ENCODE assay signal across 17 cellular contexts in the genomic region with DNA sequence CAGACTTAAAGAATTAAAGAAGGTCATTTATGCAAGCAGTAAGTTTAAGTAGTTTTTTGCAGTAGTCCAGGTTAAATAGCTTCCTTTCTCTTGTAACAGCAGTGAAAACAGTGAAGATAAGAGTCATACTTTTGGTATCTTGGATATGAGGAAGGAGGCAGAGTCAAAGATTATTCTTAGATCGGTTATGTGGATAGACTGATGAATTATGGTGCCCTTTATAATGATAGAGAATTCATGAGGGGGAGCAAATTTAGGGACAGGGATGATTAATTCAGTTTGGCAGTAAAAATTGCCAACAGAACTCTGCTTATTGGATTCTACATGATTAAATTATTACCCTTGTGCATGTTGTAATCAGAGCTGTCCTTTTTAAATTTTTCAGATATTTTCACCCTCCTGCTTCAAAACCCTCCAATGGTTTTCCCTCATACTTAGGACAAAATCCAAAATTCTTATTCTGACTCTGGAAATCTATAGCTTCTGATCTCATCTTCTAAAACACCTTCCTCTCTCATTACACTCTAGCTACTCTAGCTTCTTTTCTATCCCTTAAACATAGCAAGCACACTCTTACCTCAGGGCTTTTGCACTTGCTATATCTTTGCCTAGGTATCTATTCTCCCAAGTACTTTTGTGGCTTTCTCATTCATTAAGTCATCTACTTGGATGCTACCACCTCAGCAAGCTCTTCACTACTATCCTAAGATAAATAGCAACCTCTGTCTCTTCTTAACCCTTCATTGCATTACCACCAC.
DNase-seq lines count a peak whose midpoint lies in the region; ATAC-seq and TF ChIP-seq lines count a peak whose summit lies in the region.
"Had no signal": no experiment of that assay in that cellular context is flagged by ENCODE, and none has a peak within 500 bp of the region (broad histone marks: within the 10 kb centered on the region; RNA-seq: fewer than 3 reads in every experiment).

No MANE protein-coding gene starts in this region.

- H3K4me3 Mint-ChIP-seq in central memory CD8-positive, alpha-beta T cell, result no peak overlapping the region
- no peak overlapping the region for H3K4me3 Mint-ChIP-seq in mesothelial cell of epicardium
- H3K4me3 Mint-ChIP-seq: activated B cell treated with CpG ODN at 0.5 μM for 24 hours; activated CD8-positive, alpha-beta memory T cell treated with anti-CD3 and anti-CD28 coated beads, Interleukin-2, amount 10 ng/mL, durations not matched to agents 7 days and 5 days; activated naive CD4-positive, alpha-beta T cell treated with anti-CD3 and anti-CD28 coated beads, Interleukin-2, amount 10 ng/mL, durations not matched to agents 7 days and 5 days; B cell had no signal

- peak overlapping the region; percentile 1 for H3K27ac Mint-ChIP-seq in central memory CD8-positive, alpha-beta T cell (ENCODE audit: low read depth)
- peak overlapping the region; percentile 73 for H3K27ac Mint-ChIP-seq in mesothelial cell of epicardium
- H3K27ac Mint-ChIP-seq: activated B cell treated with CpG ODN at 0.5 μM for 24 hours; activated CD8-positive, alpha-beta memory T cell treated with anti-CD3 and anti-CD28 coated beads, Interleukin-2, amount 10 ng/mL, durations not matched to agents 7 days and 5 days; activated naive CD4-positive, alpha-beta T cell treated with anti-CD3 and anti-CD28 coated beads, Interleukin-2, amount 10 ng/mL, durations not matched to agents 7 days and 5 days; B cell had no signal

- H3K4me3 ChIP-seq in AG10803 (ENCODE audit: low read length), result no peak overlapping the region
- H3K4me3 ChIP-seq: esophagus muscularis mucosa, pancreas, suprapubic skin had no signal

- peaks cover 6% of the 10 kb centered on the region for H3K36me3 Mint-ChIP-seq in central memory CD8-positive, alpha-beta T cell (ENCODE audit: insufficient read depth)
- peaks cover 21% of the 10 kb centered on the region for H3K36me3 Mint-ChIP-seq in mesothelial cell of epicardium

- H3K9me3 Mint-ChIP-seq in central memory CD8-positive, alpha-beta T cell, result no peaks in the 10 kb centered on the region
- H3K9me3 Mint-ChIP-seq in mesothelial cell of epicardium, result no peaks in the 10 kb centered on the region
- H3K9me3 Mint-ChIP-seq: activated B cell treated with CpG ODN at 0.5 μM for 24 hours; activated naive CD4-positive, alpha-beta T cell treated with anti-CD3 and anti-CD28 coated beads, Interleukin-2, amount 10 ng/mL, durations not matched to agents 7 days and 5 days had no signal

- no peak for ATAC-seq in central memory CD8-positive, alpha-beta T cell (replicated peaks; ENCODE audit: extremely low read depth, poor library complexity, severe bottlenecking)
- no peak for ATAC-seq in HG02884 (IDR thresholded peaks at IDR 0.05; ENCODE audit: unreplicated experiment)
- ATAC-seq: activated CD8-positive, alpha-beta memory T cell treated with anti-CD3 and anti-CD28 coated beads, Interleukin-2, amount 10 ng/mL, durations not matched to agents 7 days and 5 days had no signal

- DNase-seq in AG10803 (ENCODE audit: low read depth), result peak; percentile 78
- DNase-seq in HS-27A (ENCODE audit: low read depth), result peak; percentile 42
- DNase-seq in central memory CD8-positive, alpha-beta T cell (ENCODE audit: low spot score in 2 of 2), result no peak
- DNase-seq in mesothelial cell of epicardium (ENCODE audit: low spot score in 2 of 2, unreplicated experiment in 2 of 2), result no peak
- DNase-seq in SHP77 treated with DMSO at 0.1 percent for 48 hours (lab: John Stamatoyannopoulos, UW), result no peak
- DNase-seq in head of caudate nucleus, result no peak
- no peak for DNase-seq in cardiac septum (ENCODE audit: low spot score)
- DNase-seq: activated B cell treated with CpG ODN at 0.5 μM for 24 hours; activated CD8-positive, alpha-beta memory T cell treated with anti-CD3 and anti-CD28 coated beads, Interleukin-2, amount 10 ng/mL, durations not matched to agents 7 days and 5 days; activated naive CD4-positive, alpha-beta T cell treated with anti-CD3 and anti-CD28 coated beads, Interleukin-2, amount 10 ng/mL, durations not matched to agents 7 days and 5 days; KBM-7; NCI-H1436 treated with DMSO at 0.1 percent for 48 hours; pancreas had no signal

- no peaks in the 10 kb centered on the region for H3K27me3 Mint-ChIP-seq in central memory CD8-positive, alpha-beta T cell
- H3K27me3 Mint-ChIP-seq in mesothelial cell of epicardium (ENCODE audit: low read depth), result no peaks in the 10 kb centered on the region
- H3K27me3 Mint-ChIP-seq: activated B cell treated with CpG ODN at 0.5 μM for 24 hours; activated CD8-positive, alpha-beta memory T cell treated with anti-CD3 and anti-CD28 coated beads, Interleukin-2, amount 10 ng/mL, durations not matched to agents 7 days and 5 days; activated naive CD4-positive, alpha-beta T cell treated with anti-CD3 and anti-CD28 coated beads, Interleukin-2, amount 10 ng/mL, durations not matched to agents 7 days and 5 days; B cell had no signal

- H3K4me1 Mint-ChIP-seq in central memory CD8-positive, alpha-beta T cell, result peaks cover 17% of the 10 kb centered on the region
- H3K4me1 Mint-ChIP-seq in mesothelial cell of epicardium, result peaks cover 12% of the 10 kb centered on the region
- H3K4me1 Mint-ChIP-seq: activated B cell treated with CpG ODN at 0.5 μM for 24 hours; activated naive CD4-positive, alpha-beta T cell treated with anti-CD3 and anti-CD28 coated beads, Interleukin-2, amount 10 ng/mL, durations not matched to agents 7 days and 5 days had no signal

- TF ChIP-seq CTCF in AG10803 (conservative IDR thresholded peaks at IDR 0.05; ENCODE audit: low read length) (no peak), mesothelial cell of epicardium (IDR thresholded peaks at IDR 0.05; ENCODE audit: unreplicated experiment) (no peak)

- intact Hi-C loops in head of caudate nucleus (cut with DNase I), result no loop called here
- intact Hi-C loops in cardiac septum (cut with DNase I), result no loop called here

Comparison
In these comparisons a context has a peak if more than half of its experiments do, and no peak if none do; other contexts are left out.
1. DNase-seq: peak in AG10803 (single experiment) and HS-27A (single experiment); none in central memory CD8-positive, alpha-beta T cell (0 of 2), mesothelial cell of epicardium (0 of 2), SHP77 treated with DMSO at 0.1 percent for 48 hours (single experiment), head of caudate nucleus (0 of 42) and cardiac septum (single experiment).